ENCODE assay signal across 1 cellular context in genomic region chr18:3460823-3461398, GRCh38.
TF ChIP-seq lines count a peak whose summit lies in the region.

No MANE protein-coding gene starts in this region.

TF ChIP-seq in K562, 482 proteins besides CTCF, POLR2A, EP300 and RAD21 (continues in another document):
- TF ChIP-seq HDAC1 (IDR thresholded peaks at IDR 0.05) (peak in 1 of 2 experiments; percentile 70; a peak in 1 of 4 replicates), ZNF408 (CRISPR knock-in tag; IDR thresholded peaks at IDR 0.05; ENCODE audit: low read depth) (no peak), ZNF384 (IDR thresholded peaks at IDR 0.05; ENCODE audit: low read depth, low read length) (peak; percentile 51; the same call in 1 of the 2 replicates), TRIM28 (IDR thresholded peaks at IDR 0.05) (peak; percentile 97), FOXP1 (CRISPR knock-in tag; IDR thresholded peaks at IDR 0.05) (no peak), ZNF785 (CRISPR knock-in tag; IDR thresholded peaks at IDR 0.05) (no peak), ARID3A (IDR thresholded peaks at IDR 0.05; ENCODE audit: borderline replicate concordance, low read depth, low read length) (peak; percentile 53; the same call in 1 of the 2 replicates), POLR2H (tag; IDR thresholded peaks at IDR 0.05; ENCODE audit: low read depth) (0 out of 2 replicates have a peak, but pooled peaks have one; percentile 14), TFAP4 (CRISPR knock-in tag; IDR thresholded peaks at IDR 0.05; ENCODE audit: borderline replicate concordance) (no peak), PHB (CRISPR knock-in tag; IDR thresholded peaks at IDR 0.05) (no peak), ZNF551 (CRISPR knock-in tag; IDR thresholded peaks at IDR 0.05) (no peak), HDAC3 (IDR thresholded peaks at IDR 0.05; ENCODE audit: borderline replicate concordance, partially characterized antibody) (peak; percentile 18), NBN (IDR thresholded peaks at IDR 0.05; ENCODE audit: low read depth) (0 out of 2 replicates have a peak, but pooled peaks have one; percentile 35), FOXJ2 (tag; IDR thresholded peaks at IDR 0.05) (peak; percentile 42; the same call in 1 of the 2 replicates), ZNF707 (CRISPR knock-in tag; conservative IDR thresholded peaks at IDR 0.05) (no peak), CBX5 (IDR thresholded peaks at IDR 0.05; ENCODE audit: borderline replicate concordance, low read depth) (peak; percentile 92), XRCC3 (IDR thresholded peaks at IDR 0.05) (0 out of 2 replicates have a peak, but pooled peaks have one; percentile 14), POU5F1 (IDR thresholded peaks at IDR 0.05; ENCODE audit: borderline replicate concordance, low read depth, low read length, partially characterized antibody) (no peak), E2F6 (IDR thresholded peaks at IDR 0.05; ENCODE audit: borderline replicate concordance in 1 of 2, extremely low read depth in 1 of 2, insufficient read depth in 1 of 2, insufficient read length in 1 of 2, low read depth in 1 of 2, low read length in 1 of 2, poor library complexity in 1 of 2, severe bottlenecking in 1 of 2) (no peak), STAG1 (CRISPR knock-in tag; IDR thresholded peaks at IDR 0.05; ENCODE audit: borderline replicate concordance) (no peak), MED1 (CRISPR knock-in tag; IDR thresholded peaks at IDR 0.05; ENCODE audit: borderline replicate concordance) (no peak), CBX3 (IDR thresholded peaks at IDR 0.05; ENCODE audit: borderline replicate concordance in 1 of 2, low read length in 2 of 2) (peak in 1 of 2 experiments; percentile 97; a peak in 2 of 3 replicates), RBM22 (IDR thresholded peaks at IDR 0.05; ENCODE audit: low read depth, low read length, poor library complexity, severe bottlenecking) (no peak), ARNT (IDR thresholded peaks at IDR 0.05) (0 out of 4 replicates have a peak, but pooled peaks of 1 of the 2 experiments have one; percentile 35), MBD1 (CRISPR knock-in tag; IDR thresholded peaks at IDR 0.05) (peak; percentile 62; the same call in 1 of the 2 replicates), TRIM24 (IDR thresholded peaks at IDR 0.05) (peak in 1 of 2 experiments; percentile 85; a peak in 2 of 4 replicates), ZNF280A (IDR thresholded peaks at IDR 0.05; ENCODE audit: low read depth, partially characterized antibody) (peak; percentile 74), TEAD1 (CRISPR knock-in tag; IDR thresholded peaks at IDR 0.05) (no peak), HOXB6 (CRISPR knock-in tag; IDR thresholded peaks at IDR 0.05; ENCODE audit: borderline replicate concordance) (no peak)
- TF ChIP-seq, protein P1, sequence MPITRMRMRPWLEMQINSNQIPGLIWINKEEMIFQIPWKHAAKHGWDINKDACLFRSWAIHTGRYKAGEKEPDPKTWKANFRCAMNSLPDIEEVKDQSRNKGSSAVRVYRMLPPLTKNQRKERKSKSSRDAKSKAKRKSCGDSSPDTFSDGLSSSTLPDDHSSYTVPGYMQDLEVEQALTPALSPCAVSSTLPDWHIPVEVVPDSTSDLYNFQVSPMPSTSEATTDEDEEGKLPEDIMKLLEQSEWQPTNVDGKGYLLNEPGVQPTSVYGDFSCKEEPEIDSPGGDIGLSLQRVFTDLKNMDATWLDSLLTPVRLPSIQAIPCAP (CRISPR knock-in tag; IDR thresholded peaks at IDR 0.05; ENCODE audit: borderline replicate concordance): no peak
- TF ChIP-seq, protein P2, sequence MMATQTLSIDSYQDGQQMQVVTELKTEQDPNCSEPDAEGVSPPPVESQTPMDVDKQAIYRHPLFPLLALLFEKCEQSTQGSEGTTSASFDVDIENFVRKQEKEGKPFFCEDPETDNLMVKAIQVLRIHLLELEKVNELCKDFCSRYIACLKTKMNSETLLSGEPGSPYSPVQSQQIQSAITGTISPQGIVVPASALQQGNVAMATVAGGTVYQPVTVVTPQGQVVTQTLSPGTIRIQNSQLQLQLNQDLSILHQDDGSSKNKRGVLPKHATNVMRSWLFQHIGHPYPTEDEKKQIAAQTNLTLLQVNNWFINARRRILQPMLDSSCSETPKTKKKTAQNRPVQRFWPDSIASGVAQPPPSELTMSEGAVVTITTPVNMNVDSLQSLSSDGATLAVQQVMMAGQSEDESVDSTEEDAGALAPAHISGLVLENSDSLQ (IDR thresholded peaks at IDR 0.05): peak; percentile 78
- TF ChIP-seq, protein P3, sequence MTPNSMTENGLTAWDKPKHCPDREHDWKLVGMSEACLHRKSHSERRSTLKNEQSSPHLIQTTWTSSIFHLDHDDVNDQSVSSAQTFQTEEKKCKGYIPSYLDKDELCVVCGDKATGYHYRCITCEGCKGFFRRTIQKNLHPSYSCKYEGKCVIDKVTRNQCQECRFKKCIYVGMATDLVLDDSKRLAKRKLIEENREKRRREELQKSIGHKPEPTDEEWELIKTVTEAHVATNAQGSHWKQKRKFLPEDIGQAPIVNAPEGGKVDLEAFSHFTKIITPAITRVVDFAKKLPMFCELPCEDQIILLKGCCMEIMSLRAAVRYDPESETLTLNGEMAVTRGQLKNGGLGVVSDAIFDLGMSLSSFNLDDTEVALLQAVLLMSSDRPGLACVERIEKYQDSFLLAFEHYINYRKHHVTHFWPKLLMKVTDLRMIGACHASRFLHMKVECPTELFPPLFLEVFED (CRISPR knock-in tag; conservative IDR thresholded peaks at IDR 0.05): no peak
- TF ChIP-seq, protein P4, sequence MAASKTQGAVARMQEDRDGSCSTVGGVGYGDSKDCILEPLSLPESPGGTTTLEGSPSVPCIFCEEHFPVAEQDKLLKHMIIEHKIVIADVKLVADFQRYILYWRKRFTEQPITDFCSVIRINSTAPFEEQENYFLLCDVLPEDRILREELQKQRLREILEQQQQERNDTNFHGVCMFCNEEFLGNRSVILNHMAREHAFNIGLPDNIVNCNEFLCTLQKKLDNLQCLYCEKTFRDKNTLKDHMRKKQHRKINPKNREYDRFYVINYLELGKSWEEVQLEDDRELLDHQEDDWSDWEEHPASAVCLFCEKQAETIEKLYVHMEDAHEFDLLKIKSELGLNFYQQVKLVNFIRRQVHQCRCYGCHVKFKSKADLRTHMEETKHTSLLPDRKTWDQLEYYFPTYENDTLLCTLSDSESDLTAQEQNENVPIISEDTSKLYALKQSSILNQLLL (CRISPR knock-in tag; IDR thresholded peaks at IDR 0.05; ENCODE audit: borderline replicate concordance): no peak
- TF ChIP-seq, protein P5, sequence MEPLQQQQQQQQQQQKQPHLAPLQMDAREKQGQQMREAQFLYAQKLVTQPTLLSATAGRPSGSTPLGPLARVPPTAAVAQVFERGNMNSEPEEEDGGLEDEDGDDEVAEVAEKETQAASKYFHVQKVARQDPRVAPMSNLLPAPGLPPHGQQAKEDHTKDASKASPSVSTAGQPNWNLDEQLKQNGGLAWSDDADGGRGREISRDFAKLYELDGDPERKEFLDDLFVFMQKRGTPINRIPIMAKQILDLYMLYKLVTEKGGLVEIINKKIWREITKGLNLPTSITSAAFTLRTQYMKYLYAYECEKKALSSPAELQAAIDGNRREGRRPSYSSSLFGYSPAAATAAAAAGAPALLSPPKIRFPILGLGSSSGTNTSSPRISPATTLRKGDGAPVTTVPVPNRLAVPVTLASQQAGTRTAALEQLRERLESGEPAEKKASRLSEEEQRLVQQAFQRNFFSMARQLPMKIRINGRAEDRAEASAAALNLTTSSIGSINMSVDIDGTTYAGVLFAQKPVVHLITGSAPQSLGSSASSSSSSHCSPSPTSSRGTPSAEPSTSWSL (CRISPR knock-in tag; IDR thresholded peaks at IDR 0.05; ENCODE audit: borderline replicate concordance): no peak
- TF ChIP-seq, protein P6, sequence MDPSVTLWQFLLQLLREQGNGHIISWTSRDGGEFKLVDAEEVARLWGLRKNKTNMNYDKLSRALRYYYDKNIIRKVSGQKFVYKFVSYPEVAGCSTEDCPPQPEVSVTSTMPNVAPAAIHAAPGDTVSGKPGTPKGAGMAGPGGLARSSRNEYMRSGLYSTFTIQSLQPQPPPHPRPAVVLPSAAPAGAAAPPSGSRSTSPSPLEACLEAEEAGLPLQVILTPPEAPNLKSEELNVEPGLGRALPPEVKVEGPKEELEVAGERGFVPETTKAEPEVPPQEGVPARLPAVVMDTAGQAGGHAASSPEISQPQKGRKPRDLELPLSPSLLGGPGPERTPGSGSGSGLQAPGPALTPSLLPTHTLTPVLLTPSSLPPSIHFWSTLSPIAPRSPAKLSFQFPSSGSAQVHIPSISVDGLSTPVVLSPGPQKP (CRISPR knock-in tag; IDR thresholded peaks at IDR 0.05): no peak
- TF ChIP-seq, protein P7, sequence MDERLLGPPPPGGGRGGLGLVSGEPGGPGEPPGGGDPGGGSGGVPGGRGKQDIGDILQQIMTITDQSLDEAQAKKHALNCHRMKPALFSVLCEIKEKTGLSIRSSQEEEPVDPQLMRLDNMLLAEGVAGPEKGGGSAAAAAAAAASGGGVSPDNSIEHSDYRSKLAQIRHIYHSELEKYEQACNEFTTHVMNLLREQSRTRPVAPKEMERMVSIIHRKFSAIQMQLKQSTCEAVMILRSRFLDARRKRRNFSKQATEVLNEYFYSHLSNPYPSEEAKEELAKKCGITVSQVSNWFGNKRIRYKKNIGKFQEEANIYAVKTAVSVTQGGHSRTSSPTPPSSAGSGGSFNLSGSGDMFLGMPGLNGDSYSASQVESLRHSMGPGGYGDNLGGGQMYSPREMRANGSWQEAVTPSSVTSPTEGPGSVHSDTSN (CRISPR knock-in tag; IDR thresholded peaks at IDR 0.05; ENCODE audit: low read depth): no peak
- TF ChIP-seq, protein P7 (tag; conservative IDR thresholded peaks at IDR 0.05; ENCODE audit: low read depth): 0 out of 2 replicates have a peak, but pooled peaks have one; percentile 24
- TF ChIP-seq, protein P8, sequence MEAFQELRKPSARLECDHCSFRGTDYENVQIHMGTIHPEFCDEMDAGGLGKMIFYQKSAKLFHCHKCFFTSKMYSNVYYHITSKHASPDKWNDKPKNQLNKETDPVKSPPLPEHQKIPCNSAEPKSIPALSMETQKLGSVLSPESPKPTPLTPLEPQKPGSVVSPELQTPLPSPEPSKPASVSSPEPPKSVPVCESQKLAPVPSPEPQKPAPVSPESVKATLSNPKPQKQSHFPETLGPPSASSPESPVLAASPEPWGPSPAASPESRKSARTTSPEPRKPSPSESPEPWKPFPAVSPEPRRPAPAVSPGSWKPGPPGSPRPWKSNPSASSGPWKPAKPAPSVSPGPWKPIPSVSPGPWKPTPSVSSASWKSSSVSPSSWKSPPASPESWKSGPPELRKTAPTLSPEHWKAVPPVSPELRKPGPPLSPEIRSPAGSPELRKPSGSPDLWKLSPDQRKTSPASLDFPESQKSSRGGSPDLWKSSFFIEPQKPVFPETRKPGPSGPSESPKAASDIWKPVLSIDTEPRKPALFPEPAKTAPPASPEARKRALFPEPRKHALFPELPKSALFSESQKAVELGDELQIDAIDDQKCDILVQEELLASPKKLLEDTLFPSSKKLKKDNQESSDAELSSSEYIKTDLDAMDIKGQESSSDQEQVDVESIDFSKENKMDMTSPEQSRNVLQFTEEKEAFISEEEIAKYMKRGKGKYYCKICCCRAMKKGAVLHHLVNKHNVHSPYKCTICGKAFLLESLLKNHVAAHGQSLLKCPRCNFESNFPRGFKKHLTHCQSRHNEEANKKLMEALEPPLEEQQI (IDR thresholded peaks at IDR 0.05): peak; percentile 56; the same call in 1 of the 2 replicates
